27 cellular contexts compared by ENCODE assay signal in genomic region chr7:30183712-30184372, GRCh38. TPM values are rescaled to one million over a fixed set of nuclear protein-coding genes. Genes with fewer than 3 reads are reported as not detected.
A peak's percentile ranks its signal among the peaks of the same experiment; 100 is the strongest.
DNase-seq lines count a peak whose midpoint lies in the region; ATAC-seq and TF ChIP-seq lines count a peak whose summit lies in the region.
"Had no signal": no experiment of that assay in that cellular context is flagged by ENCODE, and none has a peak within 500 bp of the region (broad histone marks: within the 10 kb centered on the region; RNA-seq: fewer than 3 reads in every experiment).

No MANE protein-coding gene starts in this region.

- H3K27ac Mint-ChIP-seq in stimulated activated naive B cell treated with anti-CD40 and anti-IgM and Interleukin-4, amounts not matched to agents 10 μg/mL and 1 μg/mL and 100 μg/mL, for 72 hours = no peak overlapping the region
- H3K27ac Mint-ChIP-seq: CD8-positive, alpha-beta memory T cell; T-helper 17 cell had no signal

- peaks cover 15 to 21% of the 10 kb centered on the region in 2 donors for H3K9me3 Mint-ChIP-seq in stimulated activated naive B cell treated with anti-CD40 and anti-IgM and Interleukin-4, amounts not matched to agents 10 μg/mL and 1 μg/mL and 100 μg/mL, for 72 hours

- 96% methylated on average over 4 of the region's 4 CpGs for WGBS in thyroid gland, 2 donors

- H3K36me3 ChIP-seq in ascending aorta (no peaks in the 10 kb centered on the region), lower lobe of right lung (no peaks in the 10 kb centered on the region), thyroid gland (no peaks in the 10 kb centered on the region)
- H3K36me3 ChIP-seq: neutrophil, prostate gland had no signal

- H3K27me3 Mint-ChIP-seq in stimulated activated naive B cell treated with anti-CD40 and anti-IgM and Interleukin-4, amounts not matched to agents 10 μg/mL and 1 μg/mL and 100 μg/mL, for 72 hours = no peaks in the 10 kb centered on the region
- H3K27me3 Mint-ChIP-seq: T-helper 17 cell had no signal

- ATAC-seq in lower lobe of right lung (peak; percentile 37 to 71), GM19351 (IDR thresholded peaks at IDR 0.05; ENCODE audit: unreplicated experiment) (no peak)
- ATAC-seq in stimulated activated naive B cell treated with anti-CD40 and anti-IgM and Interleukin-4, amounts not matched to agents 10 μg/mL and 1 μg/mL and 100 μg/mL, for 72 hours (replicated peaks) = no peak
- ATAC-seq: T-helper 17 cell had no signal

- DNase-seq in SIG-M5 treated with dmso at 0.1 percent for 504 hours (lab: John Stamatoyannopoulos, UW; ENCODE audit: unreplicated experiment) (peak; percentile 17), SIG-M5 (lab: John Stamatoyannopoulos, UW) (no peak), ascending aorta (ENCODE audit: low spot score in 2 of 2) (no peak), lower lobe of right lung (no peak), thyroid gland (no peak), SHP77 (lab: John Stamatoyannopoulos, UW) (no peak)
- no peak for DNase-seq in stimulated activated naive B cell treated with anti-CD40 and anti-IgM and Interleukin-4, amounts not matched to agents 10 μg/mL and 1 μg/mL and 100 μg/mL, for 72 hours
- DNase-seq: 8988T; activated CD4-positive, alpha-beta T cell treated with anti-CD3 and anti-CD28 coated beads for 48 hours; activated naive CD4-positive, alpha-beta T cell; activated T-cell treated with anti-CD3 and anti-CD28 coated beads, Interleukin-2, amount 50 U/mL, for 48 hours; CD8-positive, alpha-beta memory T cell; DMS79; glutamatergic neuron; IMR-90; kidney glomerular epithelial cell; mesenchymal stem cell; NCI-H1105 treated with DMSO at 0.1 percent for 48 hours; NCI-H69; SK-N-SH; small intestine; stimulated activated CD4-positive, alpha-beta T cell treated with anti-CD3 and anti-CD28 coated beads, Interleukin-1b, Interleukin-23, amount 100 ng/mL, for 48 hours; T-helper 17 cell; testis had no signal

- no peak overlapping the region for H3K4me3 ChIP-seq in ascending aorta
- H3K4me3 ChIP-seq in lower lobe of right lung = no peak overlapping the region
- H3K4me3 ChIP-seq in thyroid gland (replicated peaks in 1 of 3) = no peak overlapping the region
- H3K4me3 ChIP-seq: prostate gland, testis had no signal

- H3K36me3 Mint-ChIP-seq in stimulated activated naive B cell treated with anti-CD40 and anti-IgM and Interleukin-4, amounts not matched to agents 10 μg/mL and 1 μg/mL and 100 μg/mL, for 72 hours = peaks cover 6 to 18% of the 10 kb centered on the region in 2 donors

- no peaks in the 10 kb centered on the region for H3K9me3 ChIP-seq in ascending aorta
- no peaks in the 10 kb centered on the region for H3K9me3 ChIP-seq in lower lobe of right lung
- H3K9me3 ChIP-seq in thyroid gland = no peaks in the 10 kb centered on the region
- H3K9me3 ChIP-seq: prostate gland, SK-N-SH, testis had no signal

- TF ChIP-seq CTCF in ascending aorta (IDR thresholded peaks at IDR 0.05) (no peak), lower lobe of right lung (IDR thresholded peaks at IDR 0.05) (no peak), thyroid gland (IDR thresholded peaks at IDR 0.05) (no peak)

- peaks cover 14 to 16% of the 10 kb centered on the region in 2 donors for H3K4me1 Mint-ChIP-seq in stimulated activated naive B cell treated with anti-CD40 and anti-IgM and Interleukin-4, amounts not matched to agents 10 μg/mL and 1 μg/mL and 100 μg/mL, for 72 hours
- H3K4me1 Mint-ChIP-seq: T-helper 17 cell had no signal

- no peak overlapping the region for H3K4me3 Mint-ChIP-seq in stimulated activated naive B cell treated with anti-CD40 and anti-IgM and Interleukin-4, amounts not matched to agents 10 μg/mL and 1 μg/mL and 100 μg/mL, for 72 hours
- H3K4me3 Mint-ChIP-seq: CD8-positive, alpha-beta memory T cell; T-helper 17 cell had no signal

- no peak for TF ChIP-seq POLR2A in thyroid gland (IDR thresholded peaks at IDR 0.05)

- H3K27ac ChIP-seq in ascending aorta = peak overlapping the region; percentile 79 to 85
- peak overlapping the region; percentile 44 for H3K27ac ChIP-seq in lower lobe of right lung
- peak overlapping the region in 2 of 3 donors; percentile 2 to 35 for H3K27ac ChIP-seq in thyroid gland
- H3K27ac ChIP-seq: neutrophil, prostate gland, testis had no signal

- H3K4me1 ChIP-seq in ascending aorta (peaks cover 6 to 45% of the 10 kb centered on the region in 2 donors), lower lobe of right lung (peaks cover 23% of the 10 kb centered on the region), thyroid gland (peaks cover 19 to 27% of the 10 kb centered on the region in 2 donors)
- H3K4me1 ChIP-seq: prostate gland, testis had no signal

- H3K27me3 ChIP-seq in ascending aorta (no peaks in the 10 kb centered on the region), lower lobe of right lung (ENCODE audit: low read depth) (no peaks in the 10 kb centered on the region), thyroid gland (no peaks in the 10 kb centered on the region)
- H3K27me3 ChIP-seq: neutrophil, testis had no signal

- intact Hi-C loops in ascending aorta (cut with DNase I) (loop anchor here (5.0 kb wide), 1 partner anchor 288 kb away; no protein-coding TSS in a partner anchor), lower lobe of right lung (cut with DNase I) (no loop called here), thyroid gland (cut with DNase I) (no loop called here)

RNA-seq across cellular contexts. Expression of gene MTURN, which starts 49.1 kb away (rescaled TPM):
- total RNA-seq in ascending aorta (40.9 TPM), lower lobe of right lung (39.4 TPM), thyroid gland (10 to 100 TPM; 32.0 to 86.3 (median 44.0) TPM)

Comparison
In these comparisons a context has a peak if more than half of its experiments do, and no peak if none do; other contexts are left out.
1. H3K27ac ChIP-seq: peak in every context shown above with its lines; median percentile 82 in ascending aorta; 44 in lower lobe of right lung; 18 in thyroid gland.
2. ATAC-seq: peak in lower lobe of right lung (2 of 2); none in GM19351 (single experiment) and stimulated activated naive B cell treated with anti-CD40 and anti-IgM and Interleukin-4, amounts not matched to agents 10 μg/mL and 1 μg/mL and 100 μg/mL, for 72 hours (0 of 2).